ENCODE assay signal across 8 cellular contexts in the genomic region with DNA sequence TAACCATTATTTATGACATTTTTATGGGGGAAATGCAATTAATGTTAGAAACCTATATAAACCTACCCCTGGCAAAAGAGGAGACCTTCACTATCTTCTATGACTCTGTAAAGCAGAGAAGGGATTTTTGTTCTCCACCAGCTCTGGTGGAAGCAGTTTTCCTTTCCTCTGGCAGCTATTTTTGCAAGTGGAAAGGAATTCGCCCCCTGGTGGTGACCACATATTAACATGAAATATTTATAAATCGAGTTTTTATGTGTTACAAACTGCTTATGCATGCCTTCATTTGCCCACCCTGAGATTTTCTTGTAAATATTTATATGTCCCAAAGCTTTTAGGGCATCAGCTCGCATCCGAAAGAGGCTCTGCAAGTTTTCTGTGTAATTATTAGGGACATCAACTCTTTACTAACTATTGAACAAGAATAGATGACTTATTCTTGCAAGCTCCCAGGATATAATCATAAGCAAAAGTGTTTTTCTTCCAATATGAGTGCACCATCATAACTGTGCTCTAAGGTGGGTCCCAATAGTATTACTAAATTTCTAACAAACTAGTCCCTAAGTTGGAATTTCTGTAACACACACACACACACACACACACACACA.
DNase-seq lines count a peak whose midpoint lies in the region; ATAC-seq and TF ChIP-seq lines count a peak whose summit lies in the region.

No MANE protein-coding gene starts in this region.

- intact Hi-C loops in activated CD4-positive, alpha-beta memory T cell treated with anti-CD3 and anti-CD28 coated beads for 36 hours (cut with micrococcal nuclease) = loop anchor here (1.0 to 5.0 kb wide), 5 partner anchors 283 to 757 kb away; a partner anchor contains a TSS
- intact Hi-C loops in prostate gland (cut with DNase I) = loop anchor here (5.0 to 10.0 kb wide), 3 partner anchors 311 to 751 kb away; no protein-coding TSS in a partner anchor
- intact Hi-C loops in activated T-helper 1 cell treated with anti-CD3 and anti-CD28 coated beads, Interleukin-12 subunit alpha, Interleukin-12 subunit beta, Interleukin-2, Interleukin-4 antibody, amounts not matched to agents 30 ng/mL and 10 ng/mL and 1 ng/mL, durations not matched to agents 14 hours and 24 hours and 36 hours (cut with micrococcal nuclease) = loop anchor here (1.0 kb wide), 2 partner anchors 316 to 390 kb away; a partner anchor contains a TSS

- H3K9me3 ChIP-seq in prostate gland = no peaks in the 10 kb centered on the region

- WGBS in prostate gland = 5% methylated on average over 4 of the region's 4 CpGs

- POLR2A ChIA-PET in activated CD4-positive, alpha-beta memory T cell treated with anti-CD3 and anti-CD28 coated beads for 36 hours (lab: Charles Lee) = no interaction called here

- H3K4me1 ChIP-seq in foreskin keratinocyte = no peaks in the 10 kb centered on the region
- no peaks in the 10 kb centered on the region for H3K4me1 ChIP-seq in prostate gland (replicated peaks)

- no peaks in the 10 kb centered on the region for H3K9me3 Mint-ChIP-seq in activated CD4-positive, alpha-beta memory T cell treated with anti-CD3 and anti-CD28 coated beads for 36 hours
- no peaks in the 10 kb centered on the region for H3K9me3 Mint-ChIP-seq in activated T-helper 1 cell treated with anti-CD3 and anti-CD28 coated beads, Interleukin-12 subunit alpha, Interleukin-12 subunit beta, Interleukin-2, Interleukin-4 antibody, amounts not matched to agents 30 ng/mL and 10 ng/mL and 1 ng/mL, durations not matched to agents 14 hours and 24 hours and 36 hours

- H3K4me3 Mint-ChIP-seq in activated CD4-positive, alpha-beta memory T cell treated with anti-CD3 and anti-CD28 coated beads for 36 hours = no peak overlapping the region
- H3K4me3 Mint-ChIP-seq in activated T-helper 1 cell treated with anti-CD3 and anti-CD28 coated beads, Interleukin-12 subunit alpha, Interleukin-12 subunit beta, Interleukin-2, Interleukin-4 antibody, amounts not matched to agents 30 ng/mL and 10 ng/mL and 1 ng/mL, durations not matched to agents 14 hours and 24 hours and 36 hours = no peak overlapping the region

- no peaks in the 10 kb centered on the region for H3K4me1 Mint-ChIP-seq in activated CD4-positive, alpha-beta memory T cell treated with anti-CD3 and anti-CD28 coated beads for 36 hours (ENCODE audit: low read depth)
- no peaks in the 10 kb centered on the region for H3K4me1 Mint-ChIP-seq in activated T-helper 1 cell treated with anti-CD3 and anti-CD28 coated beads, Interleukin-12 subunit alpha, Interleukin-12 subunit beta, Interleukin-2, Interleukin-4 antibody, amounts not matched to agents 30 ng/mL and 10 ng/mL and 1 ng/mL, durations not matched to agents 14 hours and 24 hours and 36 hours (ENCODE audit: low read depth)

- no peak for TF ChIP-seq POLR2A in prostate gland (IDR thresholded peaks at IDR 0.05)

- no peak for ATAC-seq in foreskin keratinocyte
- no peak for ATAC-seq in GM18502 (IDR thresholded peaks at IDR 0.05; ENCODE audit: poor library complexity, unreplicated experiment)

- no peak overlapping the region for H3K27ac Mint-ChIP-seq in activated CD4-positive, alpha-beta memory T cell treated with anti-CD3 and anti-CD28 coated beads for 36 hours
- no peak overlapping the region for H3K27ac Mint-ChIP-seq in activated T-helper 1 cell treated with anti-CD3 and anti-CD28 coated beads, Interleukin-12 subunit alpha, Interleukin-12 subunit beta, Interleukin-2, Interleukin-4 antibody, amounts not matched to agents 30 ng/mL and 10 ng/mL and 1 ng/mL, durations not matched to agents 14 hours and 24 hours and 36 hours

- DNase-seq in AG09309 (ENCODE audit: low read depth) = peak; percentile 31
- DNase-seq in NCI-H2196 treated with DMSO at 0.1 percent for 48 hours (lab: John Stamatoyannopoulos, UW; ENCODE audit: unreplicated experiment) = peak; percentile 1
- peak; percentile 28 for DNase-seq in activated CD4-positive, alpha-beta memory T cell treated with anti-CD3 and anti-CD28 coated beads for 36 hours
- DNase-seq in foreskin keratinocyte = peak in 1 of 2 donors; percentile 18
- DNase-seq in prostate gland (ENCODE audit: low spot score) = peak; percentile 59
- DNase-seq in activated T-helper 1 cell treated with anti-CD3 and anti-CD28 coated beads, Interleukin-12 subunit alpha, Interleukin-12 subunit beta, Interleukin-2, Interleukin-4 antibody, amounts not matched to agents 30 ng/mL and 10 ng/mL and 1 ng/mL, durations not matched to agents 14 hours and 24 hours and 36 hours (ENCODE audit: low spot score) = no peak

- TF ChIP-seq CTCF in AG09309 (IDR thresholded peaks at IDR 0.05; ENCODE audit: control insufficient read depth, insufficient read depth, low read depth, low read length, missing control alignments) (peak; percentile 62), GM12873 (IDR thresholded peaks at IDR 0.05; ENCODE audit: insufficient read depth, low read depth, low read length, missing control alignments) (peak; percentile 65), foreskin keratinocyte (conservative IDR thresholded peaks at IDR 0.05) (peak; percentile 69), prostate gland (IDR thresholded peaks at IDR 0.05) (peak; percentile 54 to 80 (median 69))

- no peak overlapping the region for H3K4me3 ChIP-seq in AG09309 (ENCODE audit: control insufficient read depth, low read depth, low read length)
- H3K4me3 ChIP-seq in prostate gland = no peak overlapping the region

- no peaks in the 10 kb centered on the region for H3K27me3 Mint-ChIP-seq in activated CD4-positive, alpha-beta memory T cell treated with anti-CD3 and anti-CD28 coated beads for 36 hours
- H3K27me3 Mint-ChIP-seq in activated T-helper 1 cell treated with anti-CD3 and anti-CD28 coated beads, Interleukin-12 subunit alpha, Interleukin-12 subunit beta, Interleukin-2, Interleukin-4 antibody, amounts not matched to agents 30 ng/mL and 10 ng/mL and 1 ng/mL, durations not matched to agents 14 hours and 24 hours and 36 hours (ENCODE audit: insufficient read depth) = peaks cover 4% of the 10 kb centered on the region

- no peaks in the 10 kb centered on the region for H3K36me3 ChIP-seq in prostate gland

- CTCF ChIA-PET in activated CD4-positive, alpha-beta memory T cell treated with anti-CD3 and anti-CD28 coated beads for 36 hours (lab: Charles Lee) = interaction anchor here (0.7 to 3.9 kb wide), 17 partner anchors 9 to 758 kb away, joined by 3 to 39 read pairs (median 7); a partner anchor contains a TSS

- H3K27me3 ChIP-seq in foreskin keratinocyte = no peaks in the 10 kb centered on the region
- H3K27me3 ChIP-seq in prostate gland (replicated peaks; ENCODE audit: insufficient read depth) = no peaks in the 10 kb centered on the region

- H3K27ac ChIP-seq in foreskin keratinocyte (no peak overlapping the region), prostate gland (no peak overlapping the region)

- no peaks in the 10 kb centered on the region for H3K36me3 Mint-ChIP-seq in activated CD4-positive, alpha-beta memory T cell treated with anti-CD3 and anti-CD28 coated beads for 36 hours
- H3K36me3 Mint-ChIP-seq in activated T-helper 1 cell treated with anti-CD3 and anti-CD28 coated beads, Interleukin-12 subunit alpha, Interleukin-12 subunit beta, Interleukin-2, Interleukin-4 antibody, amounts not matched to agents 30 ng/mL and 10 ng/mL and 1 ng/mL, durations not matched to agents 14 hours and 24 hours and 36 hours (ENCODE audit: low read depth) = no peaks in the 10 kb centered on the region
